In genomic region chr9:95854386-95855015, GRCh38 we compare ENCODE assay signal across 19 cellular contexts. TPM values are rescaled to one million over a fixed set of nuclear protein-coding genes. Genes with fewer than 3 reads are reported as not detected.
DNase-seq lines count a peak whose midpoint lies in the region; ATAC-seq and TF ChIP-seq lines count a peak whose summit lies in the region.
"Had no signal": no experiment of that assay in that cellular context is flagged by ENCODE, and none has a peak within 500 bp of the region (broad histone marks: within the 10 kb centered on the region; RNA-seq: fewer than 3 reads in every experiment).

No MANE protein-coding gene starts in this region.

- TF ChIP-seq CTCF in PC-3 (conservative IDR thresholded peaks at IDR 0.05; ENCODE audit: low read depth, low read length) (no peak), choroid plexus epithelial cell (conservative IDR thresholded peaks at IDR 0.05; ENCODE audit: low read depth, low read length) (no peak), nephron (IDR thresholded peaks at IDR 0.05; ENCODE audit: unreplicated experiment in 3 of 3) (no peak), lower leg skin (IDR thresholded peaks at IDR 0.05) (no peak)

- H3K9me2 ChIP-seq in PC-3 (replicated peaks; ENCODE audit: low read length): no peaks in the 10 kb centered on the region

- no peaks in the 10 kb centered on the region for H3K9me3 Mint-ChIP-seq in nephron
- H3K9me3 Mint-ChIP-seq in activated naive CD4-positive, alpha-beta T cell treated with anti-CD3 and anti-CD28 coated beads for 36 hours: no peaks in the 10 kb centered on the region
- H3K9me3 Mint-ChIP-seq: CD4-positive, CD25-positive, alpha-beta regulatory T cell had no signal

- no peak for TF ChIP-seq POLR2A in lower leg skin (IDR thresholded peaks at IDR 0.05)

- WGBS in lower leg skin, 2 donors: 63 to 72% methylated on average over 1 of the region's 1 CpG

- peaks cover 12% of the 10 kb centered on the region for H3K36me3 Mint-ChIP-seq in nephron (ENCODE audit: low read depth)
- peaks cover 1% of the 10 kb centered on the region for H3K36me3 Mint-ChIP-seq in activated naive CD4-positive, alpha-beta T cell treated with anti-CD3 and anti-CD28 coated beads for 36 hours (ENCODE audit: low read depth)

- H3K4me2 ChIP-seq in PC-3 (ENCODE audit: low read length): peak overlapping the region; percentile 43

- H3K4me3 Mint-ChIP-seq in nephron: no peak overlapping the region
- H3K4me3 Mint-ChIP-seq in activated naive CD4-positive, alpha-beta T cell treated with anti-CD3 and anti-CD28 coated beads for 36 hours: no peak overlapping the region

- CTCF ChIA-PET in PC-3 (lab: Charles Lee): no interaction called here
- CTCF ChIA-PET in activated naive CD4-positive, alpha-beta T cell treated with anti-CD3 and anti-CD28 coated beads for 36 hours (lab: Charles Lee): no interaction called here

- H3K4me1 ChIP-seq in PC-3 (ENCODE audit: insufficient read depth, low read length): peaks cover 65% of the 10 kb centered on the region
- H3K4me1 ChIP-seq: right lobe of liver, uterus had no signal

- H3K27me3 Mint-ChIP-seq in nephron (ENCODE audit: low read depth): no peaks in the 10 kb centered on the region
- H3K27me3 Mint-ChIP-seq in activated naive CD4-positive, alpha-beta T cell treated with anti-CD3 and anti-CD28 coated beads for 36 hours (ENCODE audit: low read depth): no peaks in the 10 kb centered on the region
- H3K27me3 Mint-ChIP-seq: CD4-positive, CD25-positive, alpha-beta regulatory T cell had no signal

- no peaks in the 10 kb centered on the region for H3K27me3 ChIP-seq in PC-3 (ENCODE audit: low read length)
- H3K27me3 ChIP-seq: right lobe of liver, uterus had no signal

- peak overlapping the region in 2 of 3 experiments; percentile 14 to 29 for H3K27ac Mint-ChIP-seq in nephron
- H3K27ac Mint-ChIP-seq in activated naive CD4-positive, alpha-beta T cell treated with anti-CD3 and anti-CD28 coated beads for 36 hours: no peak overlapping the region

- peaks cover 42% of the 10 kb centered on the region for H3K4me1 Mint-ChIP-seq in nephron
- peaks cover 36% of the 10 kb centered on the region for H3K4me1 Mint-ChIP-seq in activated naive CD4-positive, alpha-beta T cell treated with anti-CD3 and anti-CD28 coated beads for 36 hours (ENCODE audit: low read depth)

- no peaks in the 10 kb centered on the region for H3K36me3 ChIP-seq in PC-3 (ENCODE audit: low read depth, low read length)
- H3K36me3 ChIP-seq: right lobe of liver, uterus had no signal

- peak; percentile 75 for ATAC-seq in PC-3
- ATAC-seq: right lobe of liver had no signal

- H2AFZ ChIP-seq in PC-3 (ENCODE audit: low read length): no peak overlapping the region

- H3K9me3 ChIP-seq in PC-3 (ENCODE audit: low read length): no peaks in the 10 kb centered on the region
- H3K9me3 ChIP-seq: right lobe of liver, uterus had no signal

- no peaks in the 10 kb centered on the region for H4K20me1 ChIP-seq in PC-3 (ENCODE audit: low read length)

- DNase-seq in EH (ENCODE audit: low read depth) (peak; percentile 84), PC-3 (peak; percentile 79), choroid plexus epithelial cell (ENCODE audit: low read depth) (peak; percentile 84), HT-29 (ENCODE audit: low spot score) (no peak), lower leg skin (ENCODE audit: low spot score in 2 of 2) (no peak), iPS-NIHi7 (ENCODE audit: extremely low spot score) (no peak)
- DNase-seq in activated naive CD4-positive, alpha-beta T cell treated with anti-CD3 and anti-CD28 coated beads for 36 hours: no peak
- DNase-seq: activated naive CD4-positive, alpha-beta T cell; caudate nucleus; CD4-positive, CD25-positive, alpha-beta regulatory T cell; Karpas-422; NCI-H187 treated with DMSO at 0.1 percent for 48 hours; NCI-H748 treated with DMSO at 0.1 percent for 48 hours; right lobe of liver; SHP77 treated with DMSO at 0.1 percent for 48 hours; stimulated activated naive CD4-positive, alpha-beta T cell; uterus had no signal

- H3K4me3 ChIP-seq in PC-3 (ENCODE audit: low read length): no peak overlapping the region
- no peak overlapping the region for H3K4me3 ChIP-seq in choroid plexus epithelial cell (ENCODE audit: low read depth, low read length)
- no peak overlapping the region for H3K4me3 ChIP-seq in lower leg skin (ENCODE audit: low read depth, poor library complexity, severe bottlenecking)
- H3K4me3 ChIP-seq: lung, right lobe of liver, uterus had no signal

- H3K9ac ChIP-seq in PC-3 (ENCODE audit: low read length): no peak overlapping the region

- intact Hi-C loops in PC-3 (cut with micrococcal nuclease) (no loop called here), lower leg skin (cut with DNase I; ENCODE audit: low total_unique reads) (no loop called here)
- intact Hi-C loops in activated naive CD4-positive, alpha-beta T cell treated with anti-CD3 and anti-CD28 coated beads for 36 hours (cut with micrococcal nuclease): no loop called here

- BruUV-seq in PC-3 (replicated peaks; lab: Mats Ljungman, UMichigan): no TSS peak

- H3F3A ChIP-seq in PC-3 (ENCODE audit: low read length, unreplicated experiment): no peaks in the 10 kb centered on the region

- POLR2A ChIA-PET in PC-3 (lab: Charles Lee; ENCODE audit: unreplicated experiment): interaction anchor here (0.6 kb wide), 1 partner anchor 60 kb away, joined by 4 read pairs; no protein-coding TSS in a partner anchor

- no peak overlapping the region for H3K27ac ChIP-seq in PC-3 (ENCODE audit: low read length)
- H3K27ac ChIP-seq: right lobe of liver, uterus had no signal

- no peaks in the 10 kb centered on the region for H3K79me2 ChIP-seq in PC-3 (ENCODE audit: low read length)

RNA-seq across cellular contexts. Expression of gene ERCC6L2, which starts 21.0 kb away (rescaled TPM):
- total RNA-seq in PC-3 (2014; rRNA removed) (18.8 and 32.7 TPM in 2 replicates), lower leg skin (10 to 100 TPM; 25.8 to 51.4 (median 36.4) TPM)
- total RNA-seq in HT-29 (2014; rRNA removed; shearing (Covaris generic)): 27.2 and 30.0 TPM in 2 replicates
- total RNA-seq in activated naive CD4-positive, alpha-beta T cell treated with anti-CD3 and anti-CD28 coated beads for 36 hours: 10 to 100 TPM; 20.3 to 20.6 TPM

Comparison
In these comparisons a context has a peak if more than half of its experiments do, and no peak if none do; other contexts are left out.
1. DNase-seq: peak in EH (single experiment), PC-3 (single experiment) and choroid plexus epithelial cell (single experiment); none in HT-29 (single experiment), lower leg skin (0 of 2), iPS-NIHi7 (single experiment) and activated naive CD4-positive, alpha-beta T cell treated with anti-CD3 and anti-CD28 coated beads for 36 hours (single experiment).